In the genomic region with DNA sequence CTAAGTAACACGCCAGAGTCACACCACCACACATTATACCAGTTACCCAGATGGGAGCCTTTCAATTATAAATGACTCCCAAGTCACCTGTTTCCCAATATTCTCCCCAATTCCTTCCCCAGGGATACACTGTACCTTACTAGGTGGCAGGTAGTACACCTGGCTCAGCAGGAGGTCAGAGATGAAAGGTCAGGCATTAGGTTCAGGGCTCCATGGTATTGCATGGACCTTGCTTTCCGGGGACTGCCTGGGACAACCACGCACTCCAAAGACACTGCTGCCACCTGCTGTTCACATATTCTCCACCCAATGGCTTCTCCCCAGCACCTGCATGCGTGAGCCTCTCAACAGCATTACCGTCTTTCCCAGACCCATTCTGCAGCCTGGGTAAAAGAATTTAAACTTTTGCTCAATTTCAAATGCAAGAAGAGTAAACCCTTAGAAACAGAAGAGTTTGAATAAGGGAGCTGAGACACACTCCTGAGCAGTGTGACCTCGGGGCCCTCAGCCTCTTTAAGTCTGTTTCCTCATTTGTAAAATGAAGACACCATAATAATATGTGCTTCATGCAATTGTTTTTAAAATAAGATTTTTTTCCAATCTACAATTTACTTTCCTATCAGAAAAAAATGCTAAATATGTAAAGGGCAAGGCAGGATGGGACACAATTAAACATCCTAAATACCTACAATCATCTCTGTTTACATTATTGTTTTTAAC, we compare ENCODE assay signal across 1 cellular context.
TF ChIP-seq lines count a peak whose summit lies in the region.

No MANE protein-coding gene starts in this region.

TF ChIP-seq in HepG2, 621 proteins besides CTCF, POLR2A, EP300 and RAD21 (continues in another document):
- TF ChIP-seq ZBTB34 (CRISPR knock-in tag; IDR thresholded peaks at IDR 0.05), result peak; percentile 54; the same call in 1 of the 2 replicates
- no peak for TF ChIP-seq RBAK (CRISPR knock-in tag; IDR thresholded peaks at IDR 0.05)
- TF ChIP-seq HOXA5 (CRISPR knock-in tag; IDR thresholded peaks at IDR 0.05), result 0 out of 2 replicates have a peak, but pooled peaks have one; percentile 67
- peak in 1 of 2 experiments; percentile 39; a peak in 1 of 4 replicates for TF ChIP-seq KLF16 (CRISPR knock-in tag; IDR thresholded peaks at IDR 0.05)
- TF ChIP-seq ETV5 (CRISPR knock-in tag; IDR thresholded peaks at IDR 0.05; ENCODE audit: borderline replicate concordance), result peak; percentile 57; the same call in 1 of the 2 replicates
- no peak for TF ChIP-seq ZNF547 (CRISPR knock-in tag; IDR thresholded peaks at IDR 0.05)
- no peak for TF ChIP-seq NFYB (CRISPR knock-in tag; IDR thresholded peaks at IDR 0.05)
- peak; percentile 100 for TF ChIP-seq SMC3 (IDR thresholded peaks at IDR 0.05; ENCODE audit: low read length)
- no peak for TF ChIP-seq ZNF644 (CRISPR knock-in tag; IDR thresholded peaks at IDR 0.05; ENCODE audit: low read depth)
- no peak for TF ChIP-seq FOXK2 (IDR thresholded peaks at IDR 0.05)
- peak; percentile 43; the same call in 1 of the 2 replicates for TF ChIP-seq MED1 (CRISPR knock-in tag; IDR thresholded peaks at IDR 0.05)
- TF ChIP-seq HCFC1 (IDR thresholded peaks at IDR 0.05; ENCODE audit: low read depth, low read length), result 0 out of 2 replicates have a peak, but pooled peaks have one; percentile 11
- no peak for TF ChIP-seq PAX8 (CRISPR knock-in tag; IDR thresholded peaks at IDR 0.05; ENCODE audit: borderline replicate concordance)
- TF ChIP-seq HDAC2 (CRISPR knock-in tag; IDR thresholded peaks at IDR 0.05), result peak; percentile 73; the same call in 1 of the 2 replicates
- TF ChIP-seq, protein P1, sequence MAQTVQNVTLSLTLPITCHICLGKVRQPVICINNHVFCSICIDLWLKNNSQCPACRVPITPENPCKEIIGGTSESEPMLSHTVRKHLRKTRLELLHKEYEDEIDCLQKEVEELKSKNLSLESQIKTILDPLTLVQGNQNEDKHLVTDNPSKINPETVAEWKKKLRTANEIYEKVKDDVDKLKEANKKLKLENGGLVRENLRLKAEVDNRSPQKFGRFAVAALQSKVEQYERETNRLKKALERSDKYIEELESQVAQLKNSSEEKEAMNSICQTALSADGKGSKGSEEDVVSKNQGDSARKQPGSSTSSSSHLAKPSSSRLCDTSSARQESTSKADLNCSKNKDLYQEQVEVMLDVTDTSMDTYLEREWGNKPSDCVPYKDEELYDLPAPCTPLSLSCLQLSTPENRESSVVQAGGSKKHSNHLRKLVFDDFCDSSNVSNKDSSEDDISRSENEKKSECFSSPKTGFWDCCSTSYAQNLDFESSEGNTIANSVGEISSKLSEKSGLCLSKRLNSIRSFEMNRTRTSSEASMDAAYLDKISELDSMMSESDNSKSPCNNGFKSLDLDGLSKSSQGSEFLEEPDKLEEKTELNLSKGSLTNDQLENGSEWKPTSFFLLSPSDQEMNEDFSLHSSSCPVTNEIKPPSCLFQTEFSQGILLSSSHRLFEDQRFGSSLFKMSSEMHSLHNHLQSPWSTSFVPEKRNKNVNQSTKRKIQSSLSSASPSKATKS (CRISPR knock-in tag; IDR thresholded peaks at IDR 0.05), result no peak
- TF ChIP-seq ZBTB49 (CRISPR knock-in tag; IDR thresholded peaks at IDR 0.05; ENCODE audit: borderline replicate concordance), result no peak
- TF ChIP-seq ZNF274 (CRISPR knock-in tag; IDR thresholded peaks at IDR 0.05), result no peak
- no peak for TF ChIP-seq ZNF280B (CRISPR knock-in tag; IDR thresholded peaks at IDR 0.05; ENCODE audit: borderline replicate concordance)
- TF ChIP-seq PHF21A (CRISPR knock-in tag; IDR thresholded peaks at IDR 0.05), result peak; percentile 42; the same call in 1 of the 2 replicates
- TF ChIP-seq ZNF10 (CRISPR knock-in tag; IDR thresholded peaks at IDR 0.05; ENCODE audit: borderline replicate concordance, low read depth), result no peak
- peak; percentile 73 for TF ChIP-seq SAP130 (CRISPR knock-in tag; IDR thresholded peaks at IDR 0.05; ENCODE audit: low read depth)
- no peak for TF ChIP-seq GPN1 (CRISPR knock-in tag; IDR thresholded peaks at IDR 0.05; ENCODE audit: borderline replicate concordance)
- TF ChIP-seq HMG20B (CRISPR knock-in tag; conservative IDR thresholded peaks at IDR 0.05), result 0 out of 2 replicates have a peak, but pooled peaks have one; percentile 20
- TF ChIP-seq ZFP90 (CRISPR knock-in tag; IDR thresholded peaks at IDR 0.05; ENCODE audit: borderline replicate concordance), result 0 out of 2 replicates have a peak, but pooled peaks have one; percentile 50
- TF ChIP-seq ZNF766 (CRISPR knock-in tag; IDR thresholded peaks at IDR 0.05; ENCODE audit: borderline replicate concordance), result peak; percentile 74; the same call in 1 of the 2 replicates
- TF ChIP-seq ZNF12 (CRISPR knock-in tag; IDR thresholded peaks at IDR 0.05), result peak; percentile 49; the same call in 1 of the 2 replicates
- TF ChIP-seq HMGXB4 (CRISPR knock-in tag; IDR thresholded peaks at IDR 0.05; ENCODE audit: borderline replicate concordance in 1 of 2, low read depth in 1 of 2), result peak; percentile 70 to 73; a peak in 3 of 4 replicates
- no peak for TF ChIP-seq DPF2 (CRISPR knock-in tag; IDR thresholded peaks at IDR 0.05; ENCODE audit: borderline replicate concordance, low read depth)
- no peak for TF ChIP-seq ZNF326 (CRISPR knock-in tag; IDR thresholded peaks at IDR 0.05; ENCODE audit: borderline replicate concordance)
- no peak for TF ChIP-seq RFX3 (CRISPR knock-in tag; IDR thresholded peaks at IDR 0.05)
- TF ChIP-seq PITX1 (CRISPR knock-in tag; IDR thresholded peaks at IDR 0.05), result 0 out of 2 replicates have a peak, but pooled peaks have one; percentile 23
- peak; percentile 26; the same call in 1 of the 2 replicates for TF ChIP-seq ZFY (CRISPR knock-in tag; IDR thresholded peaks at IDR 0.05)
- no peak for TF ChIP-seq NONO (IDR thresholded peaks at IDR 0.05)
- TF ChIP-seq NONO (CRISPR knock-in tag; conservative IDR thresholded peaks at IDR 0.05), result 0 out of 2 replicates have a peak, but pooled peaks have one; percentile 51
- peak; percentile 80 for TF ChIP-seq HOXA3 (CRISPR knock-in tag; IDR thresholded peaks at IDR 0.05)
- TF ChIP-seq ATF3 (CRISPR knock-in tag; IDR thresholded peaks at IDR 0.05), result 0 out of 2 replicates have a peak, but pooled peaks have one; percentile 53
- TF ChIP-seq REL (CRISPR knock-in tag; conservative IDR thresholded peaks at IDR 0.05), result no peak
- TF ChIP-seq SOX13 (IDR thresholded peaks at IDR 0.05), result no peak
- peak in 1 of 2 experiments; percentile 31; a peak in 1 of 4 replicates for TF ChIP-seq SOX13 (CRISPR knock-in tag; conservative IDR thresholded peaks at IDR 0.05 in 1 of 2, IDR thresholded peaks at IDR 0.05 in 1 of 2)
- TF ChIP-seq ZNF503 (CRISPR knock-in tag; IDR thresholded peaks at IDR 0.05), result no peak
- TF ChIP-seq, protein P2, sequence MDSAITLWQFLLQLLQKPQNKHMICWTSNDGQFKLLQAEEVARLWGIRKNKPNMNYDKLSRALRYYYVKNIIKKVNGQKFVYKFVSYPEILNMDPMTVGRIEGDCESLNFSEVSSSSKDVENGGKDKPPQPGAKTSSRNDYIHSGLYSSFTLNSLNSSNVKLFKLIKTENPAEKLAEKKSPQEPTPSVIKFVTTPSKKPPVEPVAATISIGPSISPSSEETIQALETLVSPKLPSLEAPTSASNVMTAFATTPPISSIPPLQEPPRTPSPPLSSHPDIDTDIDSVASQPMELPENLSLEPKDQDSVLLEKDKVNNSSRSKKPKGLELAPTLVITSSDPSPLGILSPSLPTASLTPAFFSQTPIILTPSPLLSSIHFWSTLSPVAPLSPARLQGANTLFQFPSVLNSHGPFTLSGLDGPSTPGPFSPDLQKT (CRISPR knock-in tag; IDR thresholded peaks at IDR 0.05; ENCODE audit: borderline replicate concordance), result no peak
- TF ChIP-seq MIER3 (CRISPR knock-in tag; IDR thresholded peaks at IDR 0.05; ENCODE audit: borderline replicate concordance), result peak; percentile 73; the same call in 1 of the 2 replicates
- 0 out of 2 replicates have a peak, but pooled peaks have one; percentile 53 for TF ChIP-seq ZNF136 (CRISPR knock-in tag; IDR thresholded peaks at IDR 0.05; ENCODE audit: low read depth)
- TF ChIP-seq LCORL (IDR thresholded peaks at IDR 0.05), result no peak
- peak; percentile 49; the same call in 1 of the 2 replicates for TF ChIP-seq LCORL (CRISPR knock-in tag; IDR thresholded peaks at IDR 0.05)
- TF ChIP-seq ZNF124 (CRISPR knock-in tag; IDR thresholded peaks at IDR 0.05), result peak; percentile 45; the same call in 1 of the 2 replicates
- TF ChIP-seq TCF7L2 (IDR thresholded peaks at IDR 0.05; ENCODE audit: low read depth, low read length), result no peak
